Comparison of ENCODE assay signal across 16 cellular contexts in the genomic region with DNA sequence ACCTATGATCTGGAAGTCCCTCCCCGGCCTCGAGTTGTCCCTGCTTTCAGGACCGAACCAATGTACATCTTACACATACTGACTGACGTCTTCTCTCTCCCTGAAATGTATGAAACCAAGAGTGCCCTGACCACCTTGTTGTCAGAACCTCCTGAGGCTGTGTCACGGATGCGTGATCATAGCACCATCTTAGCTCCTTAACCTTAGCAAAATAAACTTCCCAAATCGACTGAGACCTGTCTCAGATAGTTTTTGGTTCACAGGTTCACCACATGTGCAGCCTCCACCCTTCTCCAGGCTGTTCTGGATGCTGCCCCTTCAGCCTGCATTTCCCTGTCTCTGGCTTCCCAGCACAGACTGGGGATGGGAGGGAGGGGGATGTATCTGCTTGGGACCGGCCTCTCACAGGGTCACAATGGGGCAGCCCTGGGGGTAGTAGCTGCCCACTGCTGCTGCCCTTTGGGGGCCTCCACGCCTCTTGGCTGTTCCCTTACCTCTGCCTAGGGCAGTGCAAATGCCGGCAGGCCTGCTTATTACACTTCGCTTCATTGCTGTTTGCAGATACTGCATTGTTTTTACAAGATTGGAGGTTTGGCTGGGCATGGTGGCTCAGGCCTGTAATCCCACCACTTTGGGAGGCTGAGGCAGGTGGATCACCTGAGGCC.
"Had no signal": no experiment of that assay in that cellular context is flagged by ENCODE, and none has a peak within 500 bp of the region (broad histone marks: within the 10 kb centered on the region; RNA-seq: fewer than 3 reads in every experiment).

No MANE protein-coding gene starts in this region.

- H3K9me3 ChIP-seq: SK-N-SH had no signal

- H3K9ac ChIP-seq: SK-N-SH had no signal

- H3K4me2 ChIP-seq: SK-N-SH had no signal

- DNase-seq: KBM-7, MV-4-11, NCI-H1048, NCI-H1105, NCI-H1417, NCI-H1436 treated with DMSO at 0.1 percent for 48 hours, NCI-H1694, NCI-H187 treated with DMSO at 0.1 percent for 48 hours, NCI-H2029 treated with DMSO at 0.1 percent for 48 hours, NCI-H2227 treated with DMSO at 0.1 percent for 48 hours, NCI-H524, NCI-H526 treated with DMSO at 0.1 percent for 48 hours, NCI-H774, RPMI8226, SHP77, SK-N-SH had no signal
